In genomic region chr10:118812393-118812740, GRCh38 we compare ENCODE assay signal across 22 cellular contexts. TPM values are rescaled to one million over a fixed set of nuclear protein-coding genes. Genes with fewer than 3 reads are reported as not detected.
A peak's percentile ranks its signal among the peaks of the same experiment; 100 is the strongest.
DNase-seq lines count a peak whose midpoint lies in the region; ATAC-seq, FAIRE-seq and TF ChIP-seq lines count a peak whose summit lies in the region.
"Had no signal": no experiment of that assay in that cellular context is flagged by ENCODE, and none has a peak within 500 bp of the region (broad histone marks: within the 10 kb centered on the region; RNA-seq: fewer than 3 reads in every experiment).

No MANE protein-coding gene starts in this region.

- H2AK5ac ChIP-seq in neuronal stem cell (ENCODE audit: low read depth, low read length): no peak overlapping the region

- CTCF ChIA-PET in K562 (lab: Yijun Ruan, JAX; ENCODE audit: low intra/inter-chr PET ratio) (no interaction called here), A673 (lab: Charles Lee) (no interaction called here)

- H3K4me3 ChIP-seq in H7 (ENCODE audit: insufficient read depth, low read depth, low read length): no peak overlapping the region
- H3K4me3 ChIP-seq in K562: no peak overlapping the region
- H3K4me3 ChIP-seq in neuronal stem cell (ENCODE audit: low read length in 2 of 2): no peak overlapping the region
- no peak overlapping the region for H3K4me3 ChIP-seq in A673 (ENCODE audit: low read depth, low read length, poor library complexity, severe bottlenecking)
- H3K4me3 ChIP-seq: A549; BLaER1 treated with 17β-estradiol and CSF1 and Interleukin-3, amounts not matched to agents 10 nM and 100 nM; GM12878 had no signal

- no peak overlapping the region for H4K8ac ChIP-seq in neuronal stem cell (ENCODE audit: low read depth, low read length)

- H3K9ac ChIP-seq in K562 (ENCODE audit: insufficient read depth in 1 of 2, low read depth in 2 of 2, low read length in 2 of 2) (no peak overlapping the region), neuronal stem cell (ENCODE audit: low read depth, low read length, poor library complexity) (no peak overlapping the region)
- H3K9ac ChIP-seq: BLaER1 treated with 17β-estradiol and CSF1 and Interleukin-3, amounts not matched to agents 10 nM and 100 nM had no signal

- no peaks in the 10 kb centered on the region for H3K79me2 ChIP-seq in K562 (ENCODE audit: control insufficient read depth, insufficient read depth, low read length)

- H2AFZ ChIP-seq in K562 (ENCODE audit: low read depth, low read length): no peak overlapping the region
- peak overlapping the region; percentile 69 for H2AFZ ChIP-seq in neuronal stem cell (ENCODE audit: low read length)

- H2BK5ac ChIP-seq in neuronal stem cell (ENCODE audit: low read length): no peak overlapping the region

- H3K4me2 ChIP-seq in K562 (ENCODE audit: insufficient read depth, low read length) (no peak overlapping the region), neuronal stem cell (ENCODE audit: insufficient read depth, low read length, poor library complexity, severe bottlenecking) (no peak overlapping the region)
- H3K4me2 ChIP-seq: A549; BLaER1 treated with 17β-estradiol and CSF1 and Interleukin-3, amounts not matched to agents 10 nM and 100 nM had no signal

- TF ChIP-seq CTCF in K562 (IDR thresholded peaks at IDR 0.05 in 2 of 3, conservative IDR thresholded peaks at IDR 0.05 in 1 of 3; ENCODE audit: insufficient read depth in 2 of 3, low read depth in 1 of 3, low read length in 3 of 3): no peak
- TF ChIP-seq CTCF in A673 (conservative IDR thresholded peaks at IDR 0.05; ENCODE audit: low read depth, low read length): no peak

- intact Hi-C loops in K562 (cut with micrococcal nuclease): no loop called here
- intact Hi-C loops in A673 (cut with micrococcal nuclease; ENCODE audit: unreplicated experiment): no loop called here

- H3K36me3 ChIP-seq in H7 (replicated peaks; ENCODE audit: control insufficient read depth, insufficient read depth, low read length): no peaks in the 10 kb centered on the region
- H3K36me3 ChIP-seq in K562 (ENCODE audit: control insufficient read depth, insufficient read depth, low read length): no peaks in the 10 kb centered on the region
- H3K36me3 ChIP-seq in neuronal stem cell (replicated peaks in 1 of 2; ENCODE audit: control insufficient read depth in 2 of 2, insufficient read depth in 2 of 2, low read length in 2 of 2): no peaks in the 10 kb centered on the region
- no peaks in the 10 kb centered on the region for H3K36me3 ChIP-seq in A673 (ENCODE audit: insufficient read depth, low read length, poor library complexity, severe bottlenecking)
- H3K36me3 ChIP-seq: BLaER1 treated with 17β-estradiol and CSF1 and Interleukin-3, amounts not matched to agents 10 nM and 100 nM had no signal

- H2BK120ac ChIP-seq in neuronal stem cell (ENCODE audit: low read depth, low read length): no peak overlapping the region

- no peaks in the 10 kb centered on the region for H3K9me1 ChIP-seq in K562 (ENCODE audit: control insufficient read depth, insufficient read depth, low read length)

- H3K27ac ChIP-seq in K562 (ENCODE audit: extremely low read depth, low read depth, low read length) (no peak overlapping the region), neuronal stem cell (replicated peaks; ENCODE audit: low read length) (no peak overlapping the region), A673 (ENCODE audit: low read depth, low read length, poor library complexity, severe bottlenecking) (no peak overlapping the region)
- H3K27ac ChIP-seq: A549; BLaER1 treated with 17β-estradiol and CSF1 and Interleukin-3, amounts not matched to agents 10 nM and 100 nM; HL-60 had no signal

- H3K23ac ChIP-seq in neuronal stem cell (ENCODE audit: low read depth, low read length, poor library complexity): no peak overlapping the region

- H2BK12ac ChIP-seq in neuronal stem cell (ENCODE audit: low read length): no peak overlapping the region

- POLR2A ChIA-PET in K562 (lab: Yijun Ruan, JAX) (no interaction called here), A673 (lab: Charles Lee; ENCODE audit: low non-redundant PET) (no interaction called here)

- peak overlapping the region; percentile 11 for H2BK15ac ChIP-seq in neuronal stem cell (ENCODE audit: low read length)

- ATAC-seq in K562: no peak
- no peak for ATAC-seq in HG03045 (IDR thresholded peaks at IDR 0.05; ENCODE audit: unreplicated experiment)
- ATAC-seq in HG02798 (IDR thresholded peaks at IDR 0.05; ENCODE audit: poor library complexity, unreplicated experiment): no peak
- ATAC-seq: CD8-positive, alpha-beta T cell; GM12878; SK-N-SH treated with all-trans-retinoic acid at 6 μM for 48 hours had no signal

- BruUV-seq in K562 (replicated peaks; lab: Mats Ljungman, UMichigan) (no TSS peak), A673 (replicated peaks; lab: Mats Ljungman, UMichigan) (no TSS peak)

- DNase-seq in H7 (peak; percentile 61), K562 (ENCODE audit: extremely low read depth in 1 of 4, low spot score in 3 of 4) (no peak), iPS-NIHi11 (ENCODE audit: low spot score) (peak; percentile 42), neuronal stem cell (ENCODE audit: low spot score) (no peak), A673 (ENCODE audit: low spot score) (no peak), 8988T (no peak)
- DNase-seq: DMS53, EL, GOT3, NCI-H1105, NCI-H2081, NCI-H510A, NCI-H774, SHP77 treated with DMSO at 0.1 percent for 48 hours had no signal

- H3K14ac ChIP-seq in neuronal stem cell (ENCODE audit: low read length): no peak overlapping the region

- no peak for TF ChIP-seq EP300 in K562 (IDR thresholded peaks at IDR 0.05; ENCODE audit: low read length)

- no peak for TF ChIP-seq POLR2A in K562 (conservative IDR thresholded peaks at IDR 0.05)

- no peak for FAIRE-seq in K562 (lab: Jason Lieb, UNC)
- FAIRE-seq: A549, GM12878 had no signal

- no peak for TF ChIP-seq RAD21 in K562 (CRISPR knock-in tag; conservative IDR thresholded peaks at IDR 0.05 in 1 of 2, IDR thresholded peaks at IDR 0.05 in 1 of 2)

- no peaks in the 10 kb centered on the region for H4K20me1 ChIP-seq in K562 (replicated peaks; ENCODE audit: control insufficient read depth, insufficient read depth, low read length)
- H4K20me1 ChIP-seq: BLaER1 treated with 17β-estradiol and CSF1 and Interleukin-3, amounts not matched to agents 10 nM and 100 nM had no signal

- no peak overlapping the region for H3K4ac ChIP-seq in neuronal stem cell (ENCODE audit: low read length)

- no peak overlapping the region for H4K91ac ChIP-seq in neuronal stem cell (ENCODE audit: low read depth, low read length, poor library complexity)

- H3K9me3 ChIP-seq in K562 (replicated peaks; ENCODE audit: control insufficient read depth, insufficient read depth, low read depth, low read length): no peaks in the 10 kb centered on the region
- H3K9me3 ChIP-seq in neuronal stem cell (replicated peaks in 1 of 2; ENCODE audit: control insufficient read depth in 2 of 2, insufficient read depth in 1 of 2, low read depth in 1 of 2, low read length in 2 of 2): no peaks in the 10 kb centered on the region
- H3K9me3 ChIP-seq in A673 (ENCODE audit: low read depth, low read length, poor library complexity, severe bottlenecking): no peaks in the 10 kb centered on the region
- H3K9me3 ChIP-seq: A549; BLaER1 treated with 17β-estradiol and CSF1 and Interleukin-3, amounts not matched to agents 10 nM and 100 nM had no signal

- H3K18ac ChIP-seq in neuronal stem cell (ENCODE audit: low read length): peak overlapping the region; percentile 59

- H3K4me1 ChIP-seq in K562 (replicated peaks in 1 of 2; ENCODE audit: control insufficient read depth in 2 of 2, insufficient read depth in 2 of 2, low read length in 2 of 2): no peaks in the 10 kb centered on the region; a peak in 2 of 5 replicates
- H3K4me1 ChIP-seq in neuronal stem cell (ENCODE audit: control insufficient read depth in 2 of 2, insufficient read depth in 1 of 2, low read depth in 1 of 2, low read length in 2 of 2): peaks cover 6 to 18% of the 10 kb centered on the region in 2 donors
- no peaks in the 10 kb centered on the region for H3K4me1 ChIP-seq in A673 (ENCODE audit: insufficient read depth, low read length, poor library complexity, severe bottlenecking)
- H3K4me1 ChIP-seq: A549 had no signal

- H3K27me3 ChIP-seq in H7 (ENCODE audit: control insufficient read depth, insufficient read depth, low read length): no peaks in the 10 kb centered on the region
- H3K27me3 ChIP-seq in K562 (ENCODE audit: control insufficient read depth in 2 of 2, insufficient read depth in 2 of 2, low read length in 2 of 2): peaks cover 0 to 61% of the 10 kb centered on the region in 2 experiments; a peak in 4 of 5 replicates
- H3K27me3 ChIP-seq in neuronal stem cell (ENCODE audit: control insufficient read depth in 3 of 3, insufficient read depth in 3 of 3, low read depth in 1 of 3, low read length in 3 of 3): peaks cover 0 to 17% (median 0%) of the 10 kb centered on the region in 3 experiments
- H3K27me3 ChIP-seq in A673 (replicated peaks; ENCODE audit: insufficient read depth, low read depth, low read length, poor library complexity): peaks cover 7% of the 10 kb centered on the region
- H3K27me3 ChIP-seq: BLaER1 treated with 17β-estradiol and CSF1 and Interleukin-3, amounts not matched to agents 10 nM and 100 nM had no signal

- in situ Hi-C loops in K562 (cut with MboI): no loop called here

- no peaks in the 10 kb centered on the region for H3K79me1 ChIP-seq in neuronal stem cell (ENCODE audit: low read depth, low read length)

- 1% methylated on average over 9 of the region's 10 CpGs for WGBS in K562 (ENCODE audit: insufficient coverage, low coverage, missing lambda C conversion rate)
- no CpG with 5 or more reads among the region's 10 CpGs for WGBS in neuronal stem cell (ENCODE audit: extremely low coverage in 2 of 2, insufficient read length in 2 of 2, insufficient replicate concordance in 1 of 2), 2 donors

RNA-seq across cellular contexts. Expression of gene CACUL1, which starts 57.6 kb away (rescaled TPM):
- total RNA-seq in H7 (2014; rRNA removed; shearing (Covaris generic)): 19.7 and 31.0 TPM in 2 replicates
- 18.9 and 38.9 TPM in 2 replicates for total RNA-seq in K562 (2011; cell fraction: chromatin; rRNA removed; ENCODE audit: low replicate concordance)
- 6.3 and 13.0 TPM in 2 replicates for total RNA-seq in K562 (2011; cell fraction: nucleolus; rRNA removed)
- total RNA-seq in K562 (2011; cell fraction: nucleoplasm; rRNA removed): 16.6 and 33.1 TPM in 2 replicates
- 13.5 and 13.9 TPM in 2 replicates for total RNA-seq in K562 (2014; rRNA removed)
- 16.1 and 18.4 TPM in 2 replicates for total RNA-seq in K562 (2014; rRNA removed; fragmentation: Illumina TruSeq; extraction: Trizol)
- 14.8 and 15.1 TPM in 2 replicates for total RNA-seq in K562 (2015; rRNA removed; fragmentation: Illumina TruSeq; extraction: Trizol)
- 16.5 and 17.1 TPM in 2 replicates for total RNA-seq in K562 (2021)
- polyA plus RNA-seq in K562 (2011; rRNA removed): 13.9 and 15.0 TPM in 2 replicates
- polyA plus RNA-seq in K562 (2011; cell fraction: cytosol; rRNA removed): 2.9 and 4.4 TPM in 2 replicates
- 4.8 and 7.2 TPM in 2 replicates for polyA plus RNA-seq in K562 (2011; cell fraction: nucleus; rRNA removed)
- 5.8 and 6.6 TPM in 2 replicates for polyA plus RNA-seq in K562 (2012)
- polyA plus RNA-seq in K562 (2014; fragmentation: Illumina TruSeq; extraction: Trizol): 6.1 and 6.5 TPM in 2 replicates
- 10 to 100 TPM in 1 of 2 experiments, 1 to 10 TPM in 1; 4.5 to 10.1 TPM for polyA plus RNA-seq in K562 (2014; fragmentation: Nextera tagmentation; extraction: Ambion mirVana)
- polyA plus RNA-seq in K562 (2014; rRNA removed): 6.1 and 6.4 TPM in 2 replicates
- polyA minus RNA-seq in K562 (2011; rRNA and poly(A)+ RNA removed): 17.8 and 20.5 TPM in 2 replicates
- polyA minus RNA-seq in K562 (2011; cell fraction: cytosol; rRNA and poly(A)+ RNA removed): 11.9 and 12.9 TPM in 2 replicates
- polyA minus RNA-seq in K562 (2011; cell fraction: nucleus; rRNA and poly(A)+ RNA removed): 9.2 and 15.4 TPM in 2 replicates
- polyA plus RNA-seq in neuronal stem cell (2013, experiment 1 of 2): 68.0 TPM
- 78.2 TPM for polyA plus RNA-seq in neuronal stem cell (2013, experiment 2 of 2)
- 31.9 and 33.6 TPM in 2 replicates for total RNA-seq in A673 (2021)

Comparison
In these comparisons a context has a peak if more than half of its experiments do, and no peak if none do; other contexts are left out.
1. DNase-seq: peak in H7 (single experiment) and iPS-NIHi11 (single experiment); none in K562 (0 of 4), neuronal stem cell (single experiment), A673 (single experiment) and 8988T (single experiment).